12 cellular contexts compared by ENCODE assay signal in genomic region chr6:55913213-55914195, GRCh38. TPM values are rescaled to one million over a fixed set of nuclear protein-coding genes. Genes with fewer than 3 reads are reported as not detected.
DNase-seq lines count a peak whose midpoint lies in the region; ATAC-seq, FAIRE-seq and TF ChIP-seq lines count a peak whose summit lies in the region.
"Had no signal": no experiment of that assay in that cellular context is flagged by ENCODE, and none has a peak within 500 bp of the region (broad histone marks: within the 10 kb centered on the region; RNA-seq: fewer than 3 reads in every experiment).

No MANE protein-coding gene starts in this region.

- H3K79me2 ChIP-seq in keratinocyte (ENCODE audit: control insufficient read depth, insufficient read depth, low read length), result no peaks in the 10 kb centered on the region
- H3K79me2 ChIP-seq: parathyroid adenoma had no signal

- no peak for TF ChIP-seq CTCF in keratinocyte (optimal IDR thresholded peaks at IDR 0.05 in 1 of 3, IDR thresholded peaks at IDR 0.05 in 1 of 3, conservative IDR thresholded peaks at IDR 0.05 in 1 of 3; ENCODE audit: extremely low read depth in 1 of 3, insufficient read depth in 2 of 3, low read length in 3 of 3)

- dilution Hi-C loops in keratinocyte (cut with MboI; ENCODE audit: extremely low pct_ligation_motif_present, low sequenced_read_pairs), result no loop called here

- peak; percentile 39 for FAIRE-seq in keratinocyte (lab: Jason Lieb, UNC)

- ATAC-seq in GM18873 (IDR thresholded peaks at IDR 0.05; ENCODE audit: low FRiP score, unreplicated experiment) (peak; percentile 50), HG03103 (IDR thresholded peaks at IDR 0.05; ENCODE audit: low read depth, unreplicated experiment) (peak; percentile 80), HG02763 (IDR thresholded peaks at IDR 0.05; ENCODE audit: unreplicated experiment) (no peak), HG03135 (IDR thresholded peaks at IDR 0.05; ENCODE audit: unreplicated experiment) (no peak)

- no peaks in the 10 kb centered on the region for H3K9me1 ChIP-seq in keratinocyte (ENCODE audit: control insufficient read depth, extremely low read depth, insufficient read depth, low read length)

- DNase-seq in OCI-M1 (lab: John Stamatoyannopoulos, UW) (peak; percentile 45), keratinocyte (ENCODE audit: low read depth, low spot score) (no peak), DMS 273 (lab: John Stamatoyannopoulos, UW; ENCODE audit: unreplicated experiment) (no peak), NCI-H146 (lab: John Stamatoyannopoulos, UW) (no peak)
- DNase-seq: PC-9 had no signal

- H3K27ac ChIP-seq in keratinocyte (ENCODE audit: control insufficient read depth, insufficient read depth, low read length), result no peak overlapping the region
- H3K27ac ChIP-seq: parathyroid adenoma, PC-9, VCaP had no signal

- no peaks in the 10 kb centered on the region for H3K27me3 ChIP-seq in keratinocyte (ENCODE audit: control insufficient read depth, extremely low read depth, insufficient read depth, low read length)
- H3K27me3 ChIP-seq: tibial nerve had no signal

- no peaks in the 10 kb centered on the region for H3K36me3 ChIP-seq in keratinocyte (ENCODE audit: control insufficient read depth in 2 of 2, extremely low read depth in 1 of 2, insufficient read depth in 2 of 2, low read length in 2 of 2)
- H3K36me3 ChIP-seq: tibial nerve had no signal

- peaks cover 13% of the 10 kb centered on the region for H3K4me1 ChIP-seq in keratinocyte (ENCODE audit: control insufficient read depth, extremely low read depth, insufficient read depth, low read length)
- H3K4me1 ChIP-seq: parathyroid adenoma had no signal

- H3K4me3 ChIP-seq in keratinocyte (ENCODE audit: control insufficient read depth in 2 of 3, extremely low read depth in 1 of 3, insufficient read depth in 2 of 3, low read depth in 1 of 3, low read length in 3 of 3), result no peak overlapping the region
- H3K4me3 ChIP-seq: PC-9, tibial nerve had no signal

- no peaks in the 10 kb centered on the region for H3K9me3 ChIP-seq in keratinocyte (ENCODE audit: control insufficient read depth, low read depth, low read length)
- H3K9me3 ChIP-seq: tibial nerve had no signal

- no peaks in the 10 kb centered on the region for H4K20me1 ChIP-seq in keratinocyte (ENCODE audit: control insufficient read depth, extremely low read depth, insufficient read depth, low read length)

- H3K4me2 ChIP-seq in keratinocyte (ENCODE audit: control insufficient read depth, extremely low read depth, insufficient read depth, low read depth, low read length), result no peak overlapping the region
- H3K4me2 ChIP-seq: PC-9 had no signal

- no peak overlapping the region for H3K9ac ChIP-seq in keratinocyte (ENCODE audit: control insufficient read depth, extremely low read depth, insufficient read depth, low read length)
- H3K9ac ChIP-seq: parathyroid adenoma had no signal

- peak overlapping the region; percentile 8 for H2AFZ ChIP-seq in keratinocyte (ENCODE audit: control insufficient read depth, low read length)
- H2AFZ ChIP-seq: parathyroid adenoma, PC-9 had no signal

RNA-seq across cellular contexts. Expression of gene BMP5, which starts 38.1 kb away (rescaled TPM):
- polyA plus RNA-seq in keratinocyte, result not detected in 3 replicates
- not detected for polyA plus RNA-seq in keratinocyte (2011; ENCODE audit: low read depth)
- not detected in 2 replicates for polyA plus RNA-seq in keratinocyte (2011; cell fraction: cytosol; rRNA removed)
- not detected in 2 replicates for polyA plus RNA-seq in keratinocyte (2011; cell fraction: nucleus; rRNA removed)
- not detected in 2 replicates for polyA plus RNA-seq in keratinocyte (2012; ENCODE audit: low replicate concordance)
- not detected in 3 replicates for polyA minus RNA-seq in keratinocyte
- polyA minus RNA-seq in keratinocyte (2011; cell fraction: cytosol; rRNA and poly(A)+ RNA removed), result 0.38 TPM
- polyA minus RNA-seq in keratinocyte (2011; cell fraction: nucleus; rRNA and poly(A)+ RNA removed), result 0.11 TPM in 1 of 2 replicates, not detected in the other

Comparison
In these comparisons a context has a peak if more than half of its experiments do, and no peak if none do; other contexts are left out.
1. ATAC-seq: peak in GM18873 (single experiment) and HG03103 (single experiment); none in HG02763 (single experiment) and HG03135 (single experiment).